Comparison of ENCODE assay signal across 1 cellular context in the genomic region with DNA sequence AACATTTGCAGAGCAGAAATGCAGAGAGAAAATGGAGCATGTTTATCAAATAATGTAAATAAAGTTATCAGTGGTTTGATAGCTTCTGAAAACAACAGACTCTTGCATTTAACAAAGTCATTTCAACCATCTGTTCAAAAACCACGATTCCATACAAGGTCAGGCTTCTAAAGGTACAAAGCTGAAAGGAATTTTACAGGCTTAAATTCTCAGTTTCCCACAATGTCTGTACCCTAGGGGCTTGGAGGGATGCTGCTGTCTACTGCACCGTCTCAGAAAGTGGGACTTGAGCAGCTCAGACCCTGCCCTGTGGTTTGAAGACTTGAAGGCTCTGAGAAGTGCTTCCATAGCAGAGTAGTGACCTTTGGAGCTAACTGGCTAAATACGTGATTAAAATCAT.
TF ChIP-seq lines count a peak whose summit lies in the region.

No MANE protein-coding gene starts in this region.

TF ChIP-seq in IMR-90, 13 proteins besides CTCF, POLR2A, EP300 and RAD21:
- TF ChIP-seq, protein P1, sequence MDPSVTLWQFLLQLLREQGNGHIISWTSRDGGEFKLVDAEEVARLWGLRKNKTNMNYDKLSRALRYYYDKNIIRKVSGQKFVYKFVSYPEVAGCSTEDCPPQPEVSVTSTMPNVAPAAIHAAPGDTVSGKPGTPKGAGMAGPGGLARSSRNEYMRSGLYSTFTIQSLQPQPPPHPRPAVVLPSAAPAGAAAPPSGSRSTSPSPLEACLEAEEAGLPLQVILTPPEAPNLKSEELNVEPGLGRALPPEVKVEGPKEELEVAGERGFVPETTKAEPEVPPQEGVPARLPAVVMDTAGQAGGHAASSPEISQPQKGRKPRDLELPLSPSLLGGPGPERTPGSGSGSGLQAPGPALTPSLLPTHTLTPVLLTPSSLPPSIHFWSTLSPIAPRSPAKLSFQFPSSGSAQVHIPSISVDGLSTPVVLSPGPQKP (IDR thresholded peaks at IDR 0.05; ENCODE audit: borderline replicate concordance, low read depth, low read length), result no peak
- TF ChIP-seq NFE2L2 (IDR thresholded peaks at IDR 0.05; ENCODE audit: low read depth, low read length) (no peak), MXI1 (IDR thresholded peaks at IDR 0.05; ENCODE audit: borderline replicate concordance, low read depth, low read length) (no peak), MAFK (IDR thresholded peaks at IDR 0.05; ENCODE audit: low read depth, low read length) (no peak), RCOR1 (IDR thresholded peaks at IDR 0.05; ENCODE audit: insufficient replicate concordance, low read length) (no peak), CEBPB (IDR thresholded peaks at IDR 0.05; ENCODE audit: low read depth, low read length) (no peak), SMC3 (IDR thresholded peaks at IDR 0.05; ENCODE audit: low read depth, low read length) (no peak), BHLHE40 (IDR thresholded peaks at IDR 0.05; ENCODE audit: low read depth, low read length) (no peak)
- TF ChIP-seq, protein P2, sequence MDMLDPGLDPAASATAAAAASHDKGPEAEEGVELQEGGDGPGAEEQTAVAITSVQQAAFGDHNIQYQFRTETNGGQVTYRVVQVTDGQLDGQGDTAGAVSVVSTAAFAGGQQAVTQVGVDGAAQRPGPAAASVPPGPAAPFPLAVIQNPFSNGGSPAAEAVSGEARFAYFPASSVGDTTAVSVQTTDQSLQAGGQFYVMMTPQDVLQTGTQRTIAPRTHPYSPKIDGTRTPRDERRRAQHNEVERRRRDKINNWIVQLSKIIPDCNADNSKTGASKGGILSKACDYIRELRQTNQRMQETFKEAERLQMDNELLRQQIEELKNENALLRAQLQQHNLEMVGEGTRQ (IDR thresholded peaks at IDR 0.05; ENCODE audit: low read depth, low read length), result no peak
